Comparison of ENCODE assay signal across 8 cellular contexts in the genomic region with DNA sequence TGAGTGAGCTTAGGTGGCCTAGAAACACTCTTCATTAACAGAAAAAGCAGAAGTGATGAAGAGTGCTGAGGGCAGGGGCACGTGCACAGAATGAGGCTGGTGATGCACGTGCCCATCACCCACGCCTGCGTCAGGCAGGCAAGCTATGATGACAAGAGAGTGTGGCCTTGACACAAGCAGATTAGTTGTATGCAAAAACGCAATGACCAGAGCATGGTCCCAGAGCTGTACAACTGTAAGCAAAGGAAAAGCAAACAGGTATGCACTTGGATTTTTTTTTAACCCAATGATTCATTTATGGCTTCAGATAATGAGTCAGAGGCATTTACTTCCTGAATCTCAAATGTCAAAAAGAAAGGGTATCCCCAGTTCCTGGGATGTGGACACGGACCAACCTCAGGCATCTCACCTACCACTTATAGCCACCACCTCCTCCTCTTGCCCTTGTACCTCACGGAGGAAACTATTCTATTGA. TPM values are rescaled to one million over a fixed set of nuclear protein-coding genes. Genes with fewer than 3 reads are reported as not detected.
DNase-seq lines count a peak whose midpoint lies in the region; ATAC-seq and FAIRE-seq lines count a peak whose summit lies in the region.

No MANE protein-coding gene starts in this region.

- peak; percentile 78 to 85 for ATAC-seq in activated naive CD4-positive, alpha-beta T cell treated with anti-CD3 and anti-CD28 coated beads, Interleukin-2, amount 50 U/mL, for 72 hours
- peak; percentile 65 for ATAC-seq in HG03066 (IDR thresholded peaks at IDR 0.05; ENCODE audit: low read depth, unreplicated experiment)

- H3K9me3 Mint-ChIP-seq in activated naive CD4-positive, alpha-beta T cell treated with anti-CD3 and anti-CD28 coated beads, Interleukin-2, amount 50 U/mL, for 72 hours: no peaks in the 10 kb centered on the region

- DNase-seq in activated naive CD4-positive, alpha-beta T cell treated with anti-CD3 and anti-CD28 coated beads, Interleukin-2, amount 50 U/mL, for 72 hours (ENCODE audit: low spot score in 2 of 2): no peak
- no peak for DNase-seq in activated naive CD4-positive, alpha-beta T cell (lab: John Stamatoyannopoulos, UW)
- peak; percentile 93 for DNase-seq in SW480 (ENCODE audit: low spot score)
- peak; percentile 71 for DNase-seq in urothelium cell line (ENCODE audit: low spot score)
- DNase-seq in NCI-H1105 (lab: John Stamatoyannopoulos, UW): no peak
- DNase-seq in NCI-H1694 treated with DMSO at 0.1 percent for 48 hours (lab: John Stamatoyannopoulos, UW): no peak
- DNase-seq in stimulated activated naive CD4-positive, alpha-beta T cell treated with Interleukin-2 at 50 U/mL for 16 hours (lab: John Stamatoyannopoulos, UW): no peak

- H3K27ac Mint-ChIP-seq in activated naive CD4-positive, alpha-beta T cell treated with anti-CD3 and anti-CD28 coated beads, Interleukin-2, amount 50 U/mL, for 72 hours: no peak overlapping the region

- H3K36me3 Mint-ChIP-seq in activated naive CD4-positive, alpha-beta T cell treated with anti-CD3 and anti-CD28 coated beads, Interleukin-2, amount 50 U/mL, for 72 hours: no peaks in the 10 kb centered on the region

- FAIRE-seq in urothelium cell line (lab: Jason Lieb, UNC): peak; percentile 86

RNA-seq across cellular contexts. Expression of gene TMEM61, which starts 9.1 kb away (rescaled TPM):
- under 1 TPM in 1 of 2 donors, not detected in 1; 0.23 TPM for total RNA-seq in activated naive CD4-positive, alpha-beta T cell treated with anti-CD3 and anti-CD28 coated beads, Interleukin-2, amount 50 U/mL, for 72 hours

RNA-seq across cellular contexts. Expression of gene BSND, which starts 27.4 kb away (rescaled TPM):
- total RNA-seq in activated naive CD4-positive, alpha-beta T cell treated with anti-CD3 and anti-CD28 coated beads, Interleukin-2, amount 50 U/mL, for 72 hours: under 1 TPM in 1 of 2 donors, not detected in 1; 0.12 TPM

Comparison
In these comparisons a context has a peak if more than half of its experiments do, and no peak if none do; other contexts are left out.
1. DNase-seq: peak in SW480 (single experiment) and urothelium cell line (single experiment); none in activated naive CD4-positive, alpha-beta T cell treated with anti-CD3 and anti-CD28 coated beads, Interleukin-2, amount 50 U/mL, for 72 hours (0 of 2), activated naive CD4-positive, alpha-beta T cell (0 of 4), NCI-H1105 (single experiment), NCI-H1694 treated with DMSO at 0.1 percent for 48 hours (single experiment) and stimulated activated naive CD4-positive, alpha-beta T cell treated with Interleukin-2 at 50 U/mL for 16 hours (single experiment).